In genomic region chr9:94373779-94374175, GRCh38 we compare ENCODE assay signal across 8 cellular contexts. TPM values are rescaled to one million over a fixed set of nuclear protein-coding genes. Genes with fewer than 3 reads are reported as not detected.
DNase-seq lines count a peak whose midpoint lies in the region; ATAC-seq and TF ChIP-seq lines count a peak whose summit lies in the region.
"Not testable (repeated sequence)": the region's sequence is repeated elsewhere in the genome, so short reads cannot be mapped to it uniquely, and the experiment has no call there.

No MANE protein-coding gene starts in this region.

- not testable (repeated sequence) for TF ChIP-seq CTCF in DND-41 (IDR thresholded peaks at IDR 0.05; ENCODE audit: borderline replicate concordance, extremely low read depth, low read length, poor library complexity, severe bottlenecking); NB4 (IDR thresholded peaks at IDR 0.05; ENCODE audit: low read depth, low read length); mammary epithelial cell (conservative IDR thresholded peaks at IDR 0.05 in 1 of 2, IDR thresholded peaks at IDR 0.05 in 1 of 2; ENCODE audit: extremely low read depth in 1 of 2, insufficient read depth in 1 of 2, low read depth in 1 of 2, low read length in 2 of 2); fibroblast of the aortic adventitia (IDR thresholded peaks at IDR 0.05; ENCODE audit: insufficient read depth, low read length); psoas muscle (IDR thresholded peaks at IDR 0.05); upper lobe of left lung (IDR thresholded peaks at IDR 0.05)

- H3K4me3 Mint-ChIP-seq in activated CD4-positive, alpha-beta memory T cell treated with anti-CD3 and anti-CD28 coated beads, Interleukin-2, amount 10 ng/mL, durations not matched to agents 7 days and 5 days: peak overlapping the region; percentile 80

- dilution Hi-C loops in mammary epithelial cell (cut with HindIII; ENCODE audit: low sequenced_read_pairs): not testable (repeated sequence)

- peaks cover 15% of the 10 kb centered on the region for H3K4me1 Mint-ChIP-seq in activated CD4-positive, alpha-beta memory T cell treated with anti-CD3 and anti-CD28 coated beads, Interleukin-2, amount 10 ng/mL, durations not matched to agents 7 days and 5 days

- H2BK120ac ChIP-seq in mesenchymal stem cell (ENCODE audit: low read depth, low read length): not testable (repeated sequence)

- BruUV-seq in mammary epithelial cell (replicated peaks; lab: Mats Ljungman, UMichigan): TSS peak; percentile 79

- in situ Hi-C loops in mammary epithelial cell (cut with MboI; ENCODE audit: low sequenced_read_pairs in 2 of 2): not testable (repeated sequence)

- H3K27ac ChIP-seq in DND-41 (ENCODE audit: low read length) (peak overlapping the region; percentile 60), mammary epithelial cell (ENCODE audit: insufficient read depth, low read depth, low read length) (peak overlapping the region; percentile 62), mesenchymal stem cell (ENCODE audit: low read length, poor library complexity, severe bottlenecking) (peak overlapping the region; percentile 54), psoas muscle (peak overlapping the region; percentile 87), upper lobe of left lung (peak overlapping the region in 3 of 4 donors; percentile 69 to 86 (median 81))

- not testable (repeated sequence) for H3K27me3 ChIP-seq in DND-41 (ENCODE audit: insufficient read depth, low read length, poor library complexity); mammary epithelial cell (ENCODE audit: insufficient read depth, low read length); mesenchymal stem cell (ENCODE audit: control insufficient read depth in 1 of 2, insufficient read depth in 1 of 2, low read length in 2 of 2); psoas muscle (ENCODE audit: insufficient read depth in 3 of 3, low read length in 2 of 3); upper lobe of left lung

- not testable (repeated sequence) for H3K9me3 Mint-ChIP-seq in activated CD4-positive, alpha-beta memory T cell treated with anti-CD3 and anti-CD28 coated beads, Interleukin-2, amount 10 ng/mL, durations not matched to agents 7 days and 5 days

- H3K4me2 ChIP-seq in DND-41 (ENCODE audit: insufficient read depth, low read length) (peak overlapping the region; percentile 60; the same call in 1 of the 2 replicates), mammary epithelial cell (ENCODE audit: insufficient read depth, low read depth, low read length) (peak overlapping the region; percentile 71), mesenchymal stem cell (ENCODE audit: low read length, poor library complexity, severe bottlenecking) (peak overlapping the region; percentile 39)

- TF ChIP-seq POLR2A in NB4 (IDR thresholded peaks at IDR 0.05; ENCODE audit: extremely low read depth, insufficient read length); upper lobe of left lung (IDR thresholded peaks at IDR 0.05): not testable (repeated sequence)

- peak overlapping the region; percentile 79 for H3K27ac Mint-ChIP-seq in activated CD4-positive, alpha-beta memory T cell treated with anti-CD3 and anti-CD28 coated beads, Interleukin-2, amount 10 ng/mL, durations not matched to agents 7 days and 5 days

- intact Hi-C loops in mammary epithelial cell (cut with micrococcal nuclease); psoas muscle (cut with DNase I): not testable (repeated sequence)

- not testable (repeated sequence) for H3K36me3 ChIP-seq in DND-41 (ENCODE audit: insufficient read depth, low read length); mammary epithelial cell (ENCODE audit: insufficient read depth, low read length); mesenchymal stem cell (ENCODE audit: control insufficient read depth in 1 of 2, insufficient read depth in 2 of 2, low read depth in 1 of 2, low read length in 2 of 2); psoas muscle (ENCODE audit: insufficient read depth in 1 of 2, low read depth in 1 of 2); upper lobe of left lung

- not testable (repeated sequence) for H2BK15ac ChIP-seq in mesenchymal stem cell (ENCODE audit: low read depth, poor library complexity, severe bottlenecking)

- 37% methylated on average over 5 of the region's 11 CpGs for WGBS in mammary epithelial cell (ENCODE audit: low coverage, missing lambda C conversion rate)
- WGBS in mesenchymal stem cell: no CpG with 5 or more reads among the region's 11 CpGs
- 31 to 48% (median 38%) methylated on average over 5 to 7 of the region's 11 CpGs for WGBS in psoas muscle, 3 donors
- WGBS in upper lobe of left lung, 2 donors: 45 to 51% methylated on average over 7 of the region's 11 CpGs

- not testable (repeated sequence) for H3K36me3 Mint-ChIP-seq in activated CD4-positive, alpha-beta memory T cell treated with anti-CD3 and anti-CD28 coated beads, Interleukin-2, amount 10 ng/mL, durations not matched to agents 7 days and 5 days (ENCODE audit: low read depth)

- not testable (repeated sequence) for H3K9me3 ChIP-seq in DND-41 (ENCODE audit: insufficient read depth, low read length, severe bottlenecking); mammary epithelial cell (replicated peaks; ENCODE audit: insufficient read depth, low read length); mesenchymal stem cell (ENCODE audit: control insufficient read depth, low read length); psoas muscle; upper lobe of left lung

- TF ChIP-seq EP300 in upper lobe of left lung (IDR thresholded peaks at IDR 0.05): not testable (repeated sequence)

- H3K79me1 ChIP-seq in mesenchymal stem cell (replicated peaks; ENCODE audit: low read length, poor library complexity, severe bottlenecking): not testable (repeated sequence)

- peak overlapping the region; percentile 24 to 56; a peak in 3 of 4 replicates for H3K4me3 ChIP-seq in DND-41 (ENCODE audit: low read depth in 1 of 2, low read length in 2 of 2)
- peak overlapping the region; percentile 51 for H3K4me3 ChIP-seq in NB4 (ENCODE audit: low read depth, low read length)
- peak overlapping the region; percentile 45 to 64 (median 47) for H3K4me3 ChIP-seq in mammary epithelial cell (replicated peaks in 1 of 3; ENCODE audit: insufficient read depth in 1 of 3, low read depth in 2 of 3, low read length in 3 of 3)
- H3K4me3 ChIP-seq in fibroblast of the aortic adventitia (ENCODE audit: low read depth, low read length): peak overlapping the region; percentile 56
- H3K4me3 ChIP-seq in mesenchymal stem cell (ENCODE audit: insufficient read depth in 1 of 2, low read depth in 1 of 2, low read length in 2 of 2): peak overlapping the region in 1 of 2 experiments; percentile 75
- H3K4me3 ChIP-seq in psoas muscle: peak overlapping the region; percentile 59
- H3K4me3 ChIP-seq in upper lobe of left lung: peak overlapping the region in 3 of 4 donors; percentile 65 to 73 (median 70)

- H4K91ac ChIP-seq in mesenchymal stem cell (ENCODE audit: low read length): not testable (repeated sequence)

- CTCF ChIA-PET in activated CD4-positive, alpha-beta memory T cell treated with anti-CD3 and anti-CD28 coated beads, Interleukin-2, amount 10 ng/mL, durations not matched to agents 7 days and 5 days (lab: Charles Lee): interaction anchor here (0.6 kb wide), 1 partner anchor 228 kb away, joined by 3 read pairs; no protein-coding TSS in a partner anchor
- CTCF ChIA-PET in mammary epithelial cell (lab: Charles Lee; ENCODE audit: low non-redundant PET): not testable (repeated sequence)

- H3K18ac ChIP-seq in mesenchymal stem cell (ENCODE audit: low read depth in 1 of 2, low read length in 2 of 2): not testable (repeated sequence)

- peak overlapping the region; percentile 41 for H3K9ac ChIP-seq in DND-41 (ENCODE audit: low read depth, low read length)
- H3K9ac ChIP-seq in mammary epithelial cell (ENCODE audit: insufficient read depth, low read length): peak overlapping the region; percentile 32
- H3K9ac ChIP-seq in mesenchymal stem cell (ENCODE audit: low read length): peak overlapping the region; percentile 88

- not testable (repeated sequence) for H3K4me1 ChIP-seq in DND-41 (ENCODE audit: insufficient read depth, low read length); mammary epithelial cell (ENCODE audit: insufficient read depth, low read length); mesenchymal stem cell (ENCODE audit: control insufficient read depth, insufficient read depth, low read depth, low read length); psoas muscle; upper lobe of left lung

- DNase-seq in DND-41; NB4 (ENCODE audit: low read depth); activated CD4-positive, alpha-beta memory T cell treated with anti-CD3 and anti-CD28 coated beads, Interleukin-2, amount 10 ng/mL, durations not matched to agents 7 days and 5 days; mammary epithelial cell; fibroblast of the aortic adventitia (ENCODE audit: low read depth); mesenchymal stem cell; psoas muscle; upper lobe of left lung: not testable (repeated sequence)

- POLR2A ChIA-PET in activated CD4-positive, alpha-beta memory T cell treated with anti-CD3 and anti-CD28 coated beads, Interleukin-2, amount 10 ng/mL, durations not matched to agents 7 days and 5 days (lab: Charles Lee): interaction anchor here (0.8 kb wide), 1 partner anchor 208 kb away, joined by 4 read pairs; no protein-coding TSS in a partner anchor

- not testable (repeated sequence) for H3K27me3 Mint-ChIP-seq in activated CD4-positive, alpha-beta memory T cell treated with anti-CD3 and anti-CD28 coated beads, Interleukin-2, amount 10 ng/mL, durations not matched to agents 7 days and 5 days

- not testable (repeated sequence) for H4K8ac ChIP-seq in mesenchymal stem cell (ENCODE audit: low read length)

- H3K23ac ChIP-seq in mesenchymal stem cell (ENCODE audit: low read length in 2 of 2): not testable (repeated sequence)

- H3K79me2 ChIP-seq in DND-41 (ENCODE audit: insufficient read depth, low read length): peaks cover 21% of the 10 kb centered on the region
- peaks cover 23% of the 10 kb centered on the region for H3K79me2 ChIP-seq in mammary epithelial cell (ENCODE audit: insufficient read depth, low read length)

- H2BK5ac ChIP-seq in mesenchymal stem cell (ENCODE audit: low read depth, low read length, poor library complexity, severe bottlenecking): not testable (repeated sequence)

- H3K4ac ChIP-seq in mesenchymal stem cell (ENCODE audit: low read depth in 1 of 2, low read length in 2 of 2): not testable (repeated sequence)

- not testable (repeated sequence) for H2BK12ac ChIP-seq in mesenchymal stem cell (ENCODE audit: low read length in 2 of 2)

- not testable (repeated sequence) for ATAC-seq in DND-41 (ENCODE audit: insufficient read depth, low read depth); upper lobe of left lung (ENCODE audit: low FRiP score in 2 of 2)
- ATAC-seq in psoas muscle: peak in 1 of 4 donors; percentile 15

- H2AFZ ChIP-seq in DND-41 (ENCODE audit: low read depth, low read length) (peak overlapping the region; percentile 68), mammary epithelial cell (ENCODE audit: low read depth, low read length) (peak overlapping the region; percentile 71)
- not testable (repeated sequence) for H2AFZ ChIP-seq in mesenchymal stem cell (ENCODE audit: low read depth, low read length)

- not testable (repeated sequence) for H2AK5ac ChIP-seq in mesenchymal stem cell (ENCODE audit: low read length, severe bottlenecking)

- not testable (repeated sequence) for H4K20me1 ChIP-seq in DND-41 (ENCODE audit: insufficient read depth, low read length); mammary epithelial cell (ENCODE audit: insufficient read depth, low read length)

- not testable (repeated sequence) for H3K14ac ChIP-seq in mesenchymal stem cell (ENCODE audit: low read length in 2 of 2)

RNA-seq across cellular contexts. Expression of gene NUTM2F, which starts 45.3 kb away (rescaled TPM):
- total RNA-seq in activated CD4-positive, alpha-beta memory T cell treated with anti-CD3 and anti-CD28 coated beads, Interleukin-2, amount 10 ng/mL, durations not matched to agents 7 days and 5 days: not detected
- not detected for total RNA-seq in mammary epithelial cell
- polyA plus RNA-seq in mammary epithelial cell: not detected
- not detected for polyA minus RNA-seq in mammary epithelial cell
- not detected in 2 replicates for total RNA-seq in fibroblast of the aortic adventitia (ENCODE audit: low replicate concordance)
- polyA plus RNA-seq in mesenchymal stem cell (2013, experiment 1 of 2): 0.01 TPM
- 0.01 TPM for polyA plus RNA-seq in mesenchymal stem cell (2013, experiment 2 of 2)
- total RNA-seq in psoas muscle: not detected
- polyA plus RNA-seq in psoas muscle: under 1 TPM in 1 of 3 donors, not detected in 2; 0.03 TPM
- total RNA-seq in upper lobe of left lung: not detected

Comparison
In these comparisons a context has a peak if more than half of its experiments do, and no peak if none do; other contexts are left out.
1. H3K9ac ChIP-seq: peak in every context shown above with its lines; median percentile 88 in mesenchymal stem cell; 41 in DND-41; 32 in mammary epithelial cell.